14 cellular contexts compared by ENCODE assay signal in the genomic region with DNA sequence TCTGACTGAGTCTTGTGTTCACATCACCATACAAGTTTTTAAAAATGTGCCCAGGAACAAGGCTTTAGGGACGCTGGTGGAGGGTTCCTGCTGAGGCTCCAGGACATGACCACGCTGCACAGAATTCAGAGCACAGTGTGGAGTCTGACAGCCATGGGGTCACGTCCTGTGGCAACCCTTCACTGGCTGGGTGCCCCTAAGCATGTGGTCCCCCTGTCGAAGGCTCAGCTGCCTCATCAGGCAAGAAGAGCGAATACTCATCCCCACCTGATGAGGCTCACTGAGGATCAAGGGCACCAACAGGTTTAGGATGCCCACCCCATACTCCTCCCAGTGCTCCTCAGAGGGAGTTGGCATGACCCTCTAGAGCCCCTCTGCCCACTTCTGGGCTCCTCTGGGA. TPM values are rescaled to one million over a fixed set of nuclear protein-coding genes. Genes with fewer than 3 reads are reported as not detected.
DNase-seq lines count a peak whose midpoint lies in the region; ATAC-seq, FAIRE-seq and TF ChIP-seq lines count a peak whose summit lies in the region.
"Had no signal": no experiment of that assay in that cellular context is flagged by ENCODE, and none has a peak within 500 bp of the region (broad histone marks: within the 10 kb centered on the region; RNA-seq: fewer than 3 reads in every experiment).

No MANE protein-coding gene starts in this region.

- 73% methylated on average over 5 of the region's 5 CpGs for WGBS in pancreas, 2 donors

- no peaks in the 10 kb centered on the region for H3K36me3 Mint-ChIP-seq in activated B cell treated with CpG ODN at 0.5 μM for 24 hours (ENCODE audit: low read depth)

- no peaks in the 10 kb centered on the region for H3K9me3 Mint-ChIP-seq in activated B cell treated with CpG ODN at 0.5 μM for 24 hours
- H3K9me3 Mint-ChIP-seq: activated CD4-positive, alpha-beta T cell treated with anti-CD3 and anti-CD28 coated beads, Interleukin-2, amount 10 ng/mL, durations not matched to agents 24 days and 14 days had no signal

- no peak for FAIRE-seq in pancreas (lab: Jason Lieb, UNC)
- FAIRE-seq: TTC549 had no signal

- H3K36me3 ChIP-seq in pancreas = no peaks in the 10 kb centered on the region
- H3K36me3 ChIP-seq: brain microvascular endothelial cell, HAP-1 had no signal

- H3K4me1 Mint-ChIP-seq in activated B cell treated with CpG ODN at 0.5 μM for 24 hours = peaks cover 67% of the 10 kb centered on the region

- no peak overlapping the region for H3K4me3 ChIP-seq in pancreas
- H3K4me3 ChIP-seq: dorsolateral prefrontal cortex, HAP-1, testis had no signal

- TF ChIP-seq CTCF in C4-2B (conservative IDR thresholded peaks at IDR 0.05) = no peak
- TF ChIP-seq CTCF in activated B cell treated with CpG ODN at 0.5 μM for 24 hours (IDR thresholded peaks at IDR 0.05) = no peak
- no peak for TF ChIP-seq CTCF in pancreas (IDR thresholded peaks at IDR 0.05)

- peaks cover 0 to 4% (median 0%) of the 10 kb centered on the region in 4 donors for H3K27me3 ChIP-seq in pancreas
- H3K27me3 ChIP-seq: testis had no signal

- DNase-seq in activated B cell treated with CpG ODN at 0.5 μM for 24 hours = no peak
- peak in 1 of 6 donors; percentile 38 for DNase-seq in pancreas
- DNase-seq in stimulated activated CD4-positive, alpha-beta T cell treated with anti-CD3 and anti-CD28 coated beads, Interleukin-4, amount 100 ng/mL, for 1 hour = no peak
- DNase-seq in 8988T = no peak
- no peak for DNase-seq in activated CD4-positive, CD25-positive, alpha-beta regulatory T cell (lab: John Stamatoyannopoulos, UW)
- DNase-seq: activated CD4-positive, alpha-beta T cell treated with anti-CD3 and anti-CD28 coated beads, Interleukin-2, amount 10 ng/mL, durations not matched to agents 24 days and 14 days; brain microvascular endothelial cell; dorsolateral prefrontal cortex; foreskin keratinocyte; stimulated activated CD4-positive, alpha-beta T cell treated with anti-CD3 and anti-CD28 coated beads, Interleukin-12 subunit alpha, Interleukin-12 subunit beta, amount 100 ng/mL, for 4 hours; testis had no signal

- no peaks in the 10 kb centered on the region for H3K9me3 ChIP-seq in pancreas
- H3K9me3 ChIP-seq: HAP-1, testis had no signal

- intact Hi-C loops in activated B cell treated with CpG ODN at 0.5 μM for 24 hours (cut with micrococcal nuclease) (no loop called here), pancreas (cut with DNase I) (no loop called here)

- no peak for ATAC-seq in activated B cell treated with CpG ODN at 0.5 μM for 24 hours (ENCODE audit: low read depth)
- ATAC-seq in pancreas = no peak
- ATAC-seq: foreskin keratinocyte had no signal

- peaks cover 0 to 8% (median 5%) of the 10 kb centered on the region in 3 donors for H3K4me1 ChIP-seq in pancreas
- H3K4me1 ChIP-seq: foreskin keratinocyte, HAP-1, testis had no signal

- H3K27ac Mint-ChIP-seq in activated B cell treated with CpG ODN at 0.5 μM for 24 hours = peak overlapping the region; percentile 65
- H3K27ac Mint-ChIP-seq: activated CD4-positive, alpha-beta T cell treated with anti-CD3 and anti-CD28 coated beads, Interleukin-2, amount 10 ng/mL, durations not matched to agents 24 days and 14 days had no signal

- CTCF ChIA-PET in activated B cell treated with CpG ODN at 0.5 μM for 24 hours (lab: Charles Lee) = interaction anchor here (1.3 to 2.2 kb wide), 3 partner anchors 14 to 55 kb away, joined by 4 to 9 read pairs (median 5); a partner anchor contains a TSS

- no peak overlapping the region for H3K4me3 Mint-ChIP-seq in activated B cell treated with CpG ODN at 0.5 μM for 24 hours
- H3K4me3 Mint-ChIP-seq: activated CD4-positive, alpha-beta T cell treated with anti-CD3 and anti-CD28 coated beads, Interleukin-2, amount 10 ng/mL, durations not matched to agents 24 days and 14 days had no signal

- H3K27ac ChIP-seq in C4-2B (peak overlapping the region; percentile 53), pancreas (peak overlapping the region; percentile 50 to 71 (median 60))
- H3K27ac ChIP-seq: brain microvascular endothelial cell, foreskin keratinocyte, testis had no signal

- POLR2A ChIA-PET in activated B cell treated with CpG ODN at 0.5 μM for 24 hours (lab: Charles Lee) = interaction anchor here (0.6 to 3.0 kb wide), 7 partner anchors 8 to 123 kb away, joined by 3 to 23 read pairs (median 5); a partner anchor contains a TSS

- no peaks in the 10 kb centered on the region for H3K27me3 Mint-ChIP-seq in activated B cell treated with CpG ODN at 0.5 μM for 24 hours

RNA-seq across cellular contexts. Expression of a gene that starts 5.9 kb away (rescaled TPM):
- total RNA-seq in activated B cell treated with CpG ODN at 0.5 μM for 24 hours (not detected in 2 replicates), pancreas (under 1 TPM in 3 of 6 donors, not detected in 3; 0.16 to 0.64 (median 0.23) TPM)
- 10 to 100 TPM in 1 of 2 donors, 1 to 10 TPM in 1; 3.0 to 11.7 TPM for polyA plus RNA-seq in pancreas
- total RNA-seq: activated CD4-positive, alpha-beta T cell treated with anti-CD3 and anti-CD28 coated beads, Interleukin-2, amount 10 ng/mL, durations not matched to agents 24 days and 14 days; foreskin keratinocyte had no signal

RNA-seq across cellular contexts. Expression of a gene that starts 9.0 kb away (rescaled TPM):
- 2.1 and 2.3 TPM in 2 replicates for total RNA-seq in activated B cell treated with CpG ODN at 0.5 μM for 24 hours
- total RNA-seq in pancreas = 1 to 10 TPM in 1 of 6 donors, under 1 TPM in 5; 0.13 to 2.0 (median 0.30) TPM
- 1 to 10 TPM; 1.1 to 3.0 TPM for polyA plus RNA-seq in pancreas

RNA-seq across cellular contexts. Expression of a gene that starts 13.7 kb away (rescaled TPM):
- 19.0 and 24.0 TPM in 2 replicates for total RNA-seq in activated B cell treated with CpG ODN at 0.5 μM for 24 hours
- total RNA-seq in pancreas = 10 to 100 TPM; 19.4 to 33.4 (median 23.1) TPM
- polyA plus RNA-seq in pancreas = 10 to 100 TPM; 34.7 to 46.3 TPM

RNA-seq across cellular contexts. Expression of a gene that starts 25.7 kb away (rescaled TPM):
- total RNA-seq in activated B cell treated with CpG ODN at 0.5 μM for 24 hours = 4.4 and 7.1 TPM in 2 replicates
- 10 to 100 TPM; 38.7 to 78.9 (median 45.0) TPM for total RNA-seq in pancreas
- polyA plus RNA-seq in pancreas = 10 to 100 TPM; 37.2 to 44.3 TPM

RNA-seq across cellular contexts. Expression of a gene that starts 37.2 kb away (rescaled TPM):
- total RNA-seq in activated B cell treated with CpG ODN at 0.5 μM for 24 hours = 51.8 and 58.2 TPM in 2 replicates
- 10 to 100 TPM; 24.4 to 35.7 (median 27.2) TPM for total RNA-seq in pancreas
- 10 to 100 TPM; 64.5 to 73.8 TPM for polyA plus RNA-seq in pancreas
